ENCODE assay signal across 12 cellular contexts in the genomic region with DNA sequence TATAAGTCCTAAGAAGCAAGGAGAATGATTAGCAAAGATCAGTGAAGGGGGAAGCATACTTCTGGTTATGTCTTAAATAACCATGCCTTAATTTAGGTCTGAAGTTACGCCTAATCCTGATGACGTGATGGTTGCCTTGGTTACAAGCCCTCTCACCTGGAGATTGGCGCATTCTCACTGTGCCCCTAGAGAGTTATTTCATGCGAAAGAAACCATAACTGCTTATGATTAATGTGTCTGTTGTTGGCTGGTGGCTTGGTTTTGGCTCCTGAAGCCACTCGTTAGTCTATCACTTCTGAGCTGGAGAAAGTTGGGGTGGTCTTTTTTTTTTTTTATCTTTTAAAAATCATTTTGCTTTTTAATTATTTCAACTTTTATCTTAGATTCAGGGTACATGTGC. TPM values are rescaled to one million over a fixed set of nuclear protein-coding genes. Genes with fewer than 3 reads are reported as not detected.
DNase-seq lines count a peak whose midpoint lies in the region; ATAC-seq lines count a peak whose summit lies in the region.
"Had no signal": no experiment of that assay in that cellular context is flagged by ENCODE, and none has a peak within 500 bp of the region (broad histone marks: within the 10 kb centered on the region; RNA-seq: fewer than 3 reads in every experiment).

No MANE protein-coding gene starts in this region.

- peaks cover 0 to 12% (median 0%) of the 10 kb centered on the region in 11 experiments; a peak in 1 of 22 replicates for H3K36me3 ChIP-seq in BLaER1 treated with 17β-estradiol and CSF1 and Interleukin-3, amounts not matched to agents 10 nM and 100 nM
- H3K36me3 ChIP-seq in MG63, result no peaks in the 10 kb centered on the region
- H3K36me3 ChIP-seq: heart right ventricle had no signal

- H3K27me3 ChIP-seq in BLaER1 treated with 17β-estradiol and CSF1 and Interleukin-3, amounts not matched to agents 10 nM and 100 nM, result 0 out of 22 replicates have a peak, but pooled peaks cover 0 to 7% (median 0%) of the 10 kb centered on the region in 11 experiments
- no peaks in the 10 kb centered on the region for H3K27me3 ChIP-seq in MG63

- H3K4me3 ChIP-seq in BLaER1 treated with 17β-estradiol and CSF1 and Interleukin-3, amounts not matched to agents 10 nM and 100 nM, result no peak overlapping the region
- H3K4me3 ChIP-seq in MG63, result no peak overlapping the region
- H3K4me3 ChIP-seq: heart right ventricle had no signal

- ATAC-seq in GM19025 (IDR thresholded peaks at IDR 0.05; ENCODE audit: low read depth, unreplicated experiment), result peak; percentile 58
- peak; percentile 62 for ATAC-seq in HG03095 (IDR thresholded peaks at IDR 0.05; ENCODE audit: unreplicated experiment)
- no peak for ATAC-seq in left cardiac atrium
- ATAC-seq: heart right ventricle had no signal

- no peak overlapping the region for H3K27ac ChIP-seq in BLaER1 treated with 17β-estradiol and CSF1 and Interleukin-3, amounts not matched to agents 10 nM and 100 nM
- H3K27ac ChIP-seq: heart right ventricle, HL-60 had no signal

- peak overlapping the region in 9 of 11 experiments; percentile 0 to 61 (median 52); a peak in 14 of 22 replicates for H3K4me2 ChIP-seq in BLaER1 treated with 17β-estradiol and CSF1 and Interleukin-3, amounts not matched to agents 10 nM and 100 nM

- H3K4me1 ChIP-seq in BLaER1 treated with 17β-estradiol and CSF1 and Interleukin-3, amounts not matched to agents 10 nM and 100 nM, result peaks cover 14 to 50% (median 35%) of the 10 kb centered on the region in 10 experiments; a peak in 17 of 20 replicates
- H3K4me1 ChIP-seq: heart right ventricle had no signal

- no peaks in the 10 kb centered on the region for H3K9me3 ChIP-seq in BLaER1 treated with 17β-estradiol and CSF1 and Interleukin-3, amounts not matched to agents 10 nM and 100 nM (replicated peaks in 1 of 11)
- H3K9me3 ChIP-seq in MG63, result no peaks in the 10 kb centered on the region
- H3K9me3 ChIP-seq: heart right ventricle had no signal

- intact Hi-C loops in left cardiac atrium (cut with DNase I), result no loop called here

- H4K20me1 ChIP-seq in BLaER1 treated with 17β-estradiol and CSF1 and Interleukin-3, amounts not matched to agents 10 nM and 100 nM, result peaks cover 0 to 4% (median 0%) of the 10 kb centered on the region in 11 experiments; a peak in 1 of 22 replicates

- no peak overlapping the region for H3K9ac ChIP-seq in BLaER1 treated with 17β-estradiol and CSF1 and Interleukin-3, amounts not matched to agents 10 nM and 100 nM

- peak; percentile 84 for DNase-seq in NCI-H2107 (lab: John Stamatoyannopoulos, UW)
- DNase-seq in left cardiac atrium, result no peak
- no peak for DNase-seq in HT-29 (ENCODE audit: low spot score)
- no peak for DNase-seq in NOMO-1 (lab: John Stamatoyannopoulos, UW; ENCODE audit: unreplicated experiment in 2 of 2)
- DNase-seq in MG63, result no peak
- DNase-seq: heart right ventricle, substantia nigra, T-helper 9 cell had no signal

RNA-seq across cellular contexts. Expression of a gene that starts 47.0 kb away (rescaled TPM):
- total RNA-seq in left cardiac atrium, result 1 to 10 TPM; 2.9 to 3.6 TPM
- total RNA-seq in HT-29 (2014; rRNA removed; shearing (Covaris generic)), result 7.4 and 8.6 TPM in 2 replicates
- total RNA-seq in MG63 (2014; rRNA removed; shearing (Covaris generic); ENCODE audit: low replicate concordance), result 1.8 and 7.0 TPM in 2 replicates

Comparison
In these comparisons a context has a peak if more than half of its experiments do, and no peak if none do; other contexts are left out.
1. ATAC-seq: peak in GM19025 (single experiment) and HG03095 (single experiment); none in left cardiac atrium (0 of 2).